14 cellular contexts compared by ENCODE assay signal in genomic region chr15:57647791-57648130, GRCh38. TPM values are rescaled to one million over a fixed set of nuclear protein-coding genes. Genes with fewer than 3 reads are reported as not detected.
DNase-seq lines count a peak whose midpoint lies in the region; ATAC-seq and TF ChIP-seq lines count a peak whose summit lies in the region.
"Had no signal": no experiment of that assay in that cellular context is flagged by ENCODE, and none has a peak within 500 bp of the region (broad histone marks: within the 10 kb centered on the region; RNA-seq: fewer than 3 reads in every experiment).

No MANE protein-coding gene starts in this region.

- H3K27me3 ChIP-seq in foreskin keratinocyte = no peaks in the 10 kb centered on the region
- H3K27me3 ChIP-seq: spleen had no signal

- intact Hi-C loops in head of caudate nucleus (cut with DNase I) = no loop called here

- peaks cover 10% of the 10 kb centered on the region for H3K4me1 ChIP-seq in foreskin keratinocyte

- no peak overlapping the region for H3K27ac ChIP-seq in foreskin keratinocyte

- no peak for TF ChIP-seq CTCF in foreskin keratinocyte (conservative IDR thresholded peaks at IDR 0.05)

- DNase-seq in ELR (ENCODE audit: low read depth) (peak; percentile 12), RPMI7951 (ENCODE audit: low read depth) (peak; percentile 50), foreskin keratinocyte (peak in 1 of 2 donors; percentile 46), myocyte (ENCODE audit: low read depth) (peak; percentile 20), NCI-H446 (lab: John Stamatoyannopoulos, UW) (no peak), medulla oblongata (ENCODE audit: extremely low spot score) (no peak), NCI-H1105 (lab: John Stamatoyannopoulos, UW) (no peak), head of caudate nucleus (no peak)
- DNase-seq: activated CD4-positive, alpha-beta T cell treated with anti-CD3 and anti-CD28 coated beads, Interleukin-2, amount 50 U/mL, for 4 hours; activated gamma-delta T cell treated with Interleukin-2 at 50 U/mL for 16 hours; hippocampal formation; NCI-H1417 treated with DMSO at 0.1 percent for 48 hours; spleen had no signal

- ATAC-seq in foreskin keratinocyte = peak; percentile 65

RNA-seq across cellular contexts. Expression of gene MYZAP, which starts 56.1 kb away (rescaled TPM):
- total RNA-seq in RPMI7951 (2014; rRNA removed; shearing (Covaris generic)) = 0.24 and 0.29 TPM in 2 replicates
- 2.9 and 3.5 TPM in 2 replicates for total RNA-seq in foreskin keratinocyte
- 1.7 and 2.0 TPM in 2 replicates for polyA plus RNA-seq in foreskin keratinocyte
- total RNA-seq in myocyte = 1.5 and 3.9 TPM in 2 replicates
- 0.57 TPM for polyA plus RNA-seq in myocyte (2012)
- total RNA-seq: T-helper 1 cell treated with Interleukin-12 subunit alpha and Interleukin-12 subunit beta and Interleukin-4 antibody, amounts not matched to agents 30 ng/mL and 1 ng/mL, for 36 hours had no signal

RNA-seq across cellular contexts. Expression of gene POLR2M, which starts 58.8 kb away (rescaled TPM):
- total RNA-seq in RPMI7951 (2014; rRNA removed; shearing (Covaris generic)) = 308 and 563 TPM in 2 replicates
- total RNA-seq in foreskin keratinocyte (43.4 and 55.6 TPM in 2 replicates), myocyte (64.4 and 141 TPM in 2 replicates)
- 13.2 and 14.0 TPM in 2 replicates for polyA plus RNA-seq in foreskin keratinocyte
- 40.1 TPM for polyA plus RNA-seq in myocyte (2012)

Comparison
In these comparisons a context has a peak if more than half of its experiments do, and no peak if none do; other contexts are left out.
1. DNase-seq: peak in ELR (single experiment), RPMI7951 (single experiment) and myocyte (single experiment); none in NCI-H446 (0 of 2), medulla oblongata (single experiment), NCI-H1105 (single experiment) and head of caudate nucleus (0 of 42).